Comparison of ENCODE assay signal across 19 cellular contexts in genomic region chr12:59401862-59402261, GRCh38.
DNase-seq lines count a peak whose midpoint lies in the region; ATAC-seq, FAIRE-seq and TF ChIP-seq lines count a peak whose summit lies in the region.
"Had no signal": no experiment of that assay in that cellular context is flagged by ENCODE, and none has a peak within 500 bp of the region (broad histone marks: within the 10 kb centered on the region; RNA-seq: fewer than 3 reads in every experiment).

No MANE protein-coding gene starts in this region.

- H3K4me2 ChIP-seq in IMR-90 (ENCODE audit: low read depth, low read length) (no peak overlapping the region), HepG2 (ENCODE audit: low read depth, low read length) (no peak overlapping the region)
- H3K4me2 ChIP-seq: A549, BLaER1 had no signal

- no CpG with 5 or more reads among the region's 2 CpGs for WGBS in IMR-90 (ENCODE audit: extremely low coverage in 2 of 2, insufficient read length in 1 of 2), 2 experiments
- 5% methylated on average over 2 of the region's 2 CpGs for WGBS in HepG2 (ENCODE audit: low lambda C conversion rate)

- no peak overlapping the region for H3K4me3 ChIP-seq in IMR-90 (ENCODE audit: insufficient read depth, low read depth, low read length)
- no peak overlapping the region for H3K4me3 ChIP-seq in HepG2 (replicated peaks in 1 of 3; ENCODE audit: insufficient read depth in 1 of 3, low read depth in 2 of 3, low read length in 3 of 3)
- H3K4me3 ChIP-seq in upper lobe of right lung = no peak overlapping the region
- no peak overlapping the region for H3K4me3 ChIP-seq in BE2C (ENCODE audit: low read depth, low read length)
- H3K4me3 ChIP-seq: A549, BLaER1, HAP-1 had no signal

- H3K4me1 Mint-ChIP-seq in T-helper 17 cell = no peaks in the 10 kb centered on the region

- FAIRE-seq in HepG2 (lab: Jason Lieb, UNC) = no peak
- FAIRE-seq: A549 had no signal

- peak overlapping the region; percentile 59 for H3K4me3 Mint-ChIP-seq in T-helper 17 cell
- H3K4me3 Mint-ChIP-seq: CD14-positive monocyte; CD4-positive, alpha-beta memory T cell had no signal

- H3K27me3 ChIP-seq in IMR-90 (ENCODE audit: control insufficient read depth, insufficient read depth, low read length) = no peaks in the 10 kb centered on the region
- H3K27me3 ChIP-seq in HepG2 (ENCODE audit: control insufficient read depth in 1 of 2, insufficient read depth in 2 of 2, low read length in 2 of 2) = no peaks in the 10 kb centered on the region
- no peaks in the 10 kb centered on the region for H3K27me3 ChIP-seq in upper lobe of right lung
- H3K27me3 ChIP-seq in BE2C = peaks cover 3% of the 10 kb centered on the region; the same call in 1 of the 2 replicates
- H3K27me3 ChIP-seq: BLaER1 had no signal

- H2BK20ac ChIP-seq in IMR-90 (ENCODE audit: low read depth, low read length) = no peak overlapping the region

- H3K4ac ChIP-seq in IMR-90 (ENCODE audit: low read depth, low read length) = no peak overlapping the region

- POLR2A ChIA-PET in IMR-90 (lab: Charles Lee; ENCODE audit: unreplicated experiment) (no interaction called here), HepG2 (lab: Yijun Ruan, JAX) (no interaction called here)

- no peak overlapping the region for H2BK15ac ChIP-seq in IMR-90 (ENCODE audit: low read depth, low read length)

- H3K9me3 ChIP-seq in IMR-90 (ENCODE audit: control insufficient read depth, insufficient read depth, low read length) = no peaks in the 10 kb centered on the region
- H3K9me3 ChIP-seq in T-helper 17 cell (ENCODE audit: control insufficient read depth, low read length, poor library complexity, severe bottlenecking) = no peaks in the 10 kb centered on the region
- no peaks in the 10 kb centered on the region for H3K9me3 ChIP-seq in HepG2 (ENCODE audit: low read length)
- H3K9me3 ChIP-seq in upper lobe of right lung = no peaks in the 10 kb centered on the region
- H3K9me3 ChIP-seq in BE2C = no peaks in the 10 kb centered on the region
- H3K9me3 ChIP-seq: A549, HAP-1 had no signal

- no peak overlapping the region for H4K91ac ChIP-seq in IMR-90 (ENCODE audit: insufficient read depth, low read depth, low read length)

- H3K56ac ChIP-seq in IMR-90 (ENCODE audit: extremely low read depth, insufficient read depth, low read length) = no peak overlapping the region

- CTCF ChIA-PET in IMR-90 (lab: Yijun Ruan, JAX) = no interaction called here
- CTCF ChIA-PET in HepG2 (lab: Yijun Ruan, JAX; ENCODE audit: low intra/inter-chr PET ratio, low total read pairs) = no interaction called here

- H2AK9ac ChIP-seq in IMR-90 (replicated peaks; ENCODE audit: low read depth, low read length, poor library complexity) = no peak overlapping the region

- no peaks in the 10 kb centered on the region for H3K9me1 ChIP-seq in IMR-90 (ENCODE audit: insufficient read depth, low read length)

- H3K27ac ChIP-seq in IMR-90 (ENCODE audit: insufficient read depth, low read length) (no peak overlapping the region), HepG2 (ENCODE audit: extremely low read length, insufficient read depth, low read length) (no peak overlapping the region), upper lobe of right lung (no peak overlapping the region)
- H3K27ac ChIP-seq: 22Rv1, A549, BLaER1 had no signal

- no peak overlapping the region for H3K27ac Mint-ChIP-seq in T-helper 17 cell
- H3K27ac Mint-ChIP-seq: CD14-positive monocyte; CD4-positive, alpha-beta memory T cell had no signal

- in situ Hi-C loops in IMR-90 (cut with MboI; ENCODE audit: low sequenced_read_pairs) (loop anchor here (25.0 kb wide), 2 partner anchors 410 to 1085 kb away; no protein-coding TSS in a partner anchor), HepG2 (cut with HindIII; ENCODE audit: extremely low pct_ligation_motif_present, low pct_unique_long_range_greater_than_20kb) (loop anchor here (25.0 kb wide), 1 partner anchor 410 kb away; no protein-coding TSS in a partner anchor)

- TF ChIP-seq EP300 in HepG2 (IDR thresholded peaks at IDR 0.05; ENCODE audit: low read depth in 2 of 2, low read length in 2 of 2) = no peak
- no peak for TF ChIP-seq EP300 in HepG2 (CRISPR knock-in tag; IDR thresholded peaks at IDR 0.05; ENCODE audit: borderline replicate concordance)

- no peaks in the 10 kb centered on the region for H3K36me3 Mint-ChIP-seq in T-helper 17 cell (ENCODE audit: low read depth)
- H3K36me3 Mint-ChIP-seq: CD14-positive monocyte; CD4-positive, alpha-beta memory T cell had no signal

- H3K27me3 Mint-ChIP-seq in T-helper 17 cell = peaks cover 16% of the 10 kb centered on the region

- dilution Hi-C loops in IMR-90 (cut with HindIII; ENCODE audit: low sequenced_read_pairs, unreplicated experiment) = no loop called here

- no peaks in the 10 kb centered on the region for H3K79me1 ChIP-seq in IMR-90 (ENCODE audit: low read depth in 1 of 2, low read length in 2 of 2)

- H3K9ac ChIP-seq in IMR-90 (ENCODE audit: low read depth, low read length) = no peak overlapping the region
- H3K9ac ChIP-seq in HepG2 (ENCODE audit: insufficient read depth, low read depth, low read length) = no peak overlapping the region
- H3K9ac ChIP-seq: BLaER1 had no signal

- BruUV-seq in IMR-90 (replicated peaks; lab: Mats Ljungman, UMichigan) = no TSS peak
- BruUV-seq in HepG2 (replicated peaks; lab: Mats Ljungman, UMichigan) = no TSS peak

- H2AK5ac ChIP-seq in IMR-90 (ENCODE audit: low read depth, low read length) = no peak overlapping the region

- no peak overlapping the region for H4K8ac ChIP-seq in IMR-90 (ENCODE audit: low read depth in 2 of 2, low read length in 2 of 2)

- H2AFZ ChIP-seq in IMR-90 (replicated peaks; ENCODE audit: low read length, poor library complexity) (no peak overlapping the region), HepG2 (ENCODE audit: low read length) (no peak overlapping the region)

- no peak overlapping the region for H3K23ac ChIP-seq in IMR-90 (ENCODE audit: low read depth, low read length)

- H3K18ac ChIP-seq in IMR-90 (ENCODE audit: low read depth, low read length) = no peak overlapping the region

- H4K5ac ChIP-seq in IMR-90 (ENCODE audit: low read depth, low read length) = no peak overlapping the region

- TF ChIP-seq CTCF in IMR-90 (conservative IDR thresholded peaks at IDR 0.05; ENCODE audit: low read depth, low read length) (no peak), HepG2 (CRISPR knock-in tag; IDR thresholded peaks at IDR 0.05) (no peak), upper lobe of right lung (IDR thresholded peaks at IDR 0.05) (no peak), BE2C (IDR thresholded peaks at IDR 0.05; ENCODE audit: low read depth, low read length) (no peak)

- no peaks in the 10 kb centered on the region for H3K4me1 ChIP-seq in IMR-90 (ENCODE audit: control insufficient read depth, insufficient read depth, low read length)
- no peaks in the 10 kb centered on the region for H3K4me1 ChIP-seq in HepG2 (ENCODE audit: insufficient read depth, low read length)
- H3K4me1 ChIP-seq in upper lobe of right lung = peaks cover 4% of the 10 kb centered on the region
- no peaks in the 10 kb centered on the region for H3K4me1 ChIP-seq in BE2C
- H3K4me1 ChIP-seq: A549, BLaER1, HAP-1 had no signal

- no peak overlapping the region for H3K14ac ChIP-seq in IMR-90 (replicated peaks; ENCODE audit: low read depth, low read length)

- H2BK120ac ChIP-seq in IMR-90 (ENCODE audit: low read depth, low read length) = no peak overlapping the region

- DNase-seq in EL = peak; percentile 8
- DNase-seq in IMR-90 = no peak
- no peak for DNase-seq in T-helper 17 cell
- DNase-seq in HepG2 (ENCODE audit: low spot score) = no peak
- no peak for DNase-seq in upper lobe of right lung
- no peak for DNase-seq in BE2C
- DNase-seq: AML-193; CD4-positive, alpha-beta memory T cell; DMS153; DMS79; GF-D8; GOT3 had no signal

- ATAC-seq in IMR-90 (ENCODE audit: low read depth) (no peak), T-helper 17 cell (no peak), HepG2 (no peak), HG02981 (IDR thresholded peaks at IDR 0.05; ENCODE audit: unreplicated experiment) (no peak), upper lobe of right lung (no peak), HG03139 (IDR thresholded peaks at IDR 0.05; ENCODE audit: unreplicated experiment) (no peak)
- ATAC-seq: A549 had no signal

- H4K20me1 ChIP-seq in IMR-90 (ENCODE audit: insufficient read depth, low read length) (no peaks in the 10 kb centered on the region), HepG2 (ENCODE audit: insufficient read depth, low read length) (no peaks in the 10 kb centered on the region)
- H4K20me1 ChIP-seq: BLaER1 had no signal

- H2BK5ac ChIP-seq in IMR-90 (ENCODE audit: low read depth, low read length, poor library complexity, severe bottlenecking) = no peak overlapping the region

- no peak for TF ChIP-seq POLR2A in IMR-90 (IDR thresholded peaks at IDR 0.05; ENCODE audit: low read depth, low read length)
- no peak for TF ChIP-seq POLR2A in HepG2 (IDR thresholded peaks at IDR 0.05; ENCODE audit: insufficient read depth in 1 of 2, low read depth in 2 of 2, low read length in 2 of 2)

- no peaks in the 10 kb centered on the region for H3K36me3 ChIP-seq in IMR-90 (ENCODE audit: control insufficient read depth, insufficient read depth, low read length)
- no peaks in the 10 kb centered on the region for H3K36me3 ChIP-seq in HepG2 (replicated peaks in 1 of 2; ENCODE audit: control insufficient read depth in 1 of 2, insufficient read depth in 2 of 2, low read length in 2 of 2)
- H3K36me3 ChIP-seq in upper lobe of right lung = no peaks in the 10 kb centered on the region
- H3K36me3 ChIP-seq in BE2C = no peaks in the 10 kb centered on the region
- H3K36me3 ChIP-seq: BLaER1, HAP-1 had no signal

- no peaks in the 10 kb centered on the region for H3K79me2 ChIP-seq in HepG2 (ENCODE audit: insufficient read depth, low read length)

- intact Hi-C loops in IMR-90 (cut with micrococcal nuclease) (no loop called here), HepG2 (cut with micrococcal nuclease; ENCODE audit: unreplicated experiment) (loop anchor here (1.0 to 5.0 kb wide), 2 partner anchors 433 to 1090 kb away; no protein-coding TSS in a partner anchor), upper lobe of right lung (cut with DNase I) (no loop called here)

- TF ChIP-seq RAD21 in IMR-90 (IDR thresholded peaks at IDR 0.05; ENCODE audit: low read length) (no peak), HepG2 (CRISPR knock-in tag; IDR thresholded peaks at IDR 0.05) (no peak)

TF ChIP-seq in IMR-90, 13 proteins besides CTCF, POLR2A, EP300 and RAD21 (continues in another document):
- 0 out of 2 replicates have a peak, but pooled peaks have one; percentile 17 for TF ChIP-seq CEBPB (IDR thresholded peaks at IDR 0.05; ENCODE audit: low read depth, low read length)

TF ChIP-seq in HepG2, 621 proteins besides CTCF, POLR2A, EP300 and RAD21 (continues in another document):
- TF ChIP-seq ZNF275 (CRISPR knock-in tag; IDR thresholded peaks at IDR 0.05; ENCODE audit: borderline replicate concordance) (no peak), CEBPB (IDR thresholded peaks at IDR 0.05; ENCODE audit: borderline replicate concordance, low read depth, low read length) (0 out of 2 replicates have a peak, but pooled peaks have one; percentile 4)
